ENCODE assay signal across 8 cellular contexts in genomic region chr3:65767551-65767950, GRCh38.
"Had no signal": no experiment of that assay in that cellular context is flagged by ENCODE, and none has a peak within 500 bp of the region (broad histone marks: within the 10 kb centered on the region; RNA-seq: fewer than 3 reads in every experiment).

No MANE protein-coding gene starts in this region.

- DNase-seq: GDM1, GF-D8 had no signal

- FAIRE-seq: G401.6, GM12878, GM12891, GM12892, GM18507, GM19239 had no signal

- H3K4me3 ChIP-seq: GM12878 had no signal

- ATAC-seq: GM12878 had no signal
